In the genomic region with DNA sequence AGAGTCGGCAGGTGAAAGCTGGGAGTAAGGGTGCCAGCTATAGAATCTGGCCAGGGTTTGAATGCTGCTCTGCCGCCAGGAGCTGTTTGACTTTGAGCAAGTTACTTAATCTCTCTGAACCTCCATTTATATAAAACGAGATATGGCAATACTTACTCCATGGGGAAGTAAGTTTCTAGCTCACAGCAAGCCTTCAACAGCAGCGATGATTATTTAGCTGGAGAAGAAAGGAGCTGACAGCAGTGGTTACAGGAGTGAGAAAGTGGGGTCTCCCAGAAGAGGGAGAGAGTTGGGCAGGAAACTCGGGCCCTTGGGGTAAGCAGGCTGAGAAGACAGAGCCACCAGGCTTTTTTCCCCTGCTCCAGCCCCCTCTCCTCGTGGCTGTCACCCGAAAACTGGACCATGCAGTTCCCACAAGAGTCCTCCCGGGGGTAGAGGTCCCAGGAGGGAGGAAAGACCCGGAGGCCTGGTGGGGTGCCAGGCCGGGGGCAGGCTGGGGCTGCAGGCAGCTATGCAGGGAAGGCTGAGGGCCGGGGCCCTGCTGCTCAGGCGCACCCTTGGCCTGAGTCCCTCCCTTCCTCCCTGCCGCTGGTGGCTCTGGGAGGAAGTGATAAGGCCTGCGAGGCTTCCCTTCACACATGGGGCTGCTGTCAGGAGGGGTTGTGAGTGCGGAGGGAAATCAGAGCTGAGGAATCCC, we compare ENCODE assay signal across 11 cellular contexts. TPM values are rescaled to one million over a fixed set of nuclear protein-coding genes. Genes with fewer than 3 reads are reported as not detected.
DNase-seq lines count a peak whose midpoint lies in the region; TF ChIP-seq lines count a peak whose summit lies in the region.
"Had no signal": no experiment of that assay in that cellular context is flagged by ENCODE, and none has a peak within 500 bp of the region (broad histone marks: within the 10 kb centered on the region; RNA-seq: fewer than 3 reads in every experiment).

No MANE protein-coding gene starts in this region.

- H3K4me3 ChIP-seq in liver (ENCODE audit: low read depth in 1 of 3, low read length in 3 of 3) (peak overlapping the region in 2 of 3 donors; percentile 11), tibial artery (peak overlapping the region; percentile 16 to 29), uterus (no peak overlapping the region)

- H3K4me1 Mint-ChIP-seq in activated T-cell treated with anti-CD3 and anti-CD28 coated beads, Interleukin-2, amount 50 U/mL, for 24 hours (ENCODE audit: low read depth): peaks cover 30% of the 10 kb centered on the region
- peaks cover 8% of the 10 kb centered on the region for H3K4me1 Mint-ChIP-seq in activated T-helper 2 cell treated with anti-CD3 and anti-CD28 coated beads, Interferon-gamma antibody, Interleukin-2, Interleukin-4, amounts not matched to agents 10 μg/mL and 5 μg/mL and 100 μg/mL, durations not matched to agents 14 hours and 24 hours and 36 hours (ENCODE audit: low read depth)

- H3K9me3 Mint-ChIP-seq in activated T-cell treated with anti-CD3 and anti-CD28 coated beads, Interleukin-2, amount 50 U/mL, for 24 hours: peaks cover 19% of the 10 kb centered on the region
- peaks cover 3% of the 10 kb centered on the region for H3K9me3 Mint-ChIP-seq in activated T-helper 2 cell treated with anti-CD3 and anti-CD28 coated beads, Interferon-gamma antibody, Interleukin-2, Interleukin-4, amounts not matched to agents 10 μg/mL and 5 μg/mL and 100 μg/mL, durations not matched to agents 14 hours and 24 hours and 36 hours

- H3K27me3 Mint-ChIP-seq in activated T-cell treated with anti-CD3 and anti-CD28 coated beads, Interleukin-2, amount 50 U/mL, for 24 hours: no peaks in the 10 kb centered on the region
- H3K27me3 Mint-ChIP-seq in activated T-helper 2 cell treated with anti-CD3 and anti-CD28 coated beads, Interferon-gamma antibody, Interleukin-2, Interleukin-4, amounts not matched to agents 10 μg/mL and 5 μg/mL and 100 μg/mL, durations not matched to agents 14 hours and 24 hours and 36 hours (ENCODE audit: low read depth): peaks cover 11% of the 10 kb centered on the region

- no peak for TF ChIP-seq RAD21 in liver (IDR thresholded peaks at IDR 0.05)

- intact Hi-C loops in activated T-helper 2 cell treated with anti-CD3 and anti-CD28 coated beads, Interferon-gamma antibody, Interleukin-2, Interleukin-4, amounts not matched to agents 10 μg/mL and 5 μg/mL and 100 μg/mL, durations not matched to agents 14 hours and 24 hours and 36 hours (cut with micrococcal nuclease): no loop called here
- intact Hi-C loops in tibial artery (cut with DNase I; ENCODE audit: low total_unique reads) (no loop called here), posterior cingulate gyrus (cut with DNase I) (no loop called here), uterus (cut with DNase I; ENCODE audit: low total_unique reads) (no loop called here)

- H3K27ac ChIP-seq in liver (ENCODE audit: low read depth in 1 of 2, low read length in 2 of 2): peak overlapping the region in 1 of 2 donors; percentile 19
- H3K27ac ChIP-seq in tibial artery: no peak overlapping the region
- peak overlapping the region in 1 of 2 donors; percentile 61 for H3K27ac ChIP-seq in uterus
- H3K27ac ChIP-seq: pancreas had no signal

- no peaks in the 10 kb centered on the region for H3K36me3 Mint-ChIP-seq in activated T-cell treated with anti-CD3 and anti-CD28 coated beads, Interleukin-2, amount 50 U/mL, for 24 hours (ENCODE audit: low read depth)
- no peaks in the 10 kb centered on the region for H3K36me3 Mint-ChIP-seq in activated T-helper 2 cell treated with anti-CD3 and anti-CD28 coated beads, Interferon-gamma antibody, Interleukin-2, Interleukin-4, amounts not matched to agents 10 μg/mL and 5 μg/mL and 100 μg/mL, durations not matched to agents 14 hours and 24 hours and 36 hours (ENCODE audit: low read depth)

- 53% methylated on average over 15 of the region's 15 CpGs for WGBS in liver

- DNase-seq in activated T-cell treated with anti-CD3 and anti-CD28 coated beads, Interleukin-2, amount 50 U/mL, for 24 hours: peak; percentile 69
- DNase-seq in activated T-cell treated with anti-CD3 and anti-CD28 coated beads, Interleukin-2, amount 50 U/mL, for 48 hours: no peak
- no peak for DNase-seq in activated T-helper 2 cell treated with anti-CD3 and anti-CD28 coated beads, Interferon-gamma antibody, Interleukin-2, Interleukin-4, amounts not matched to agents 10 μg/mL and 5 μg/mL and 100 μg/mL, durations not matched to agents 14 hours and 24 hours and 36 hours (ENCODE audit: low spot score)
- DNase-seq in tibial artery: no peak
- no peak for DNase-seq in posterior cingulate gyrus
- DNase-seq in midbrain (lab: John Stamatoyannopoulos, UW): no peak
- no peak for DNase-seq in uterus
- DNase-seq: activated B cell treated with CpG ODN at 0.5 μM for 24 hours; stimulated activated naive CD4-positive, alpha-beta T cell treated with Interleukin-2 at 50 U/mL for 16 hours had no signal

- H3K27me3 ChIP-seq in liver (ENCODE audit: control insufficient read depth in 4 of 4, insufficient read depth in 4 of 4, low read length in 3 of 4): no peaks in the 10 kb centered on the region
- H3K27me3 ChIP-seq in tibial artery: peaks cover 0 to 57% of the 10 kb centered on the region in 2 donors
- no peaks in the 10 kb centered on the region for H3K27me3 ChIP-seq in uterus
- H3K27me3 ChIP-seq: pancreas had no signal

- H3K4me3 Mint-ChIP-seq in activated T-cell treated with anti-CD3 and anti-CD28 coated beads, Interleukin-2, amount 50 U/mL, for 24 hours: peak overlapping the region; percentile 25
- H3K4me3 Mint-ChIP-seq in activated T-helper 2 cell treated with anti-CD3 and anti-CD28 coated beads, Interferon-gamma antibody, Interleukin-2, Interleukin-4, amounts not matched to agents 10 μg/mL and 5 μg/mL and 100 μg/mL, durations not matched to agents 14 hours and 24 hours and 36 hours (ENCODE audit: low read depth): peak overlapping the region; percentile 5
- H3K4me3 Mint-ChIP-seq: activated B cell treated with CpG ODN at 0.5 μM for 24 hours had no signal

- H3K36me3 ChIP-seq in liver (ENCODE audit: control insufficient read depth in 4 of 4, insufficient read depth in 3 of 4, low read depth in 1 of 4, low read length in 3 of 4) (no peaks in the 10 kb centered on the region), tibial artery (no peaks in the 10 kb centered on the region), uterus (no peaks in the 10 kb centered on the region)
- H3K36me3 ChIP-seq: pancreas had no signal

- H3K9me3 ChIP-seq in liver (ENCODE audit: control insufficient read depth in 4 of 4, low read length in 3 of 4): peaks cover 0 to 4% (median under 1%) of the 10 kb centered on the region in 4 donors
- peaks cover 0 to 18% (median 14%) of the 10 kb centered on the region in 3 donors for H3K9me3 ChIP-seq in tibial artery
- no peaks in the 10 kb centered on the region for H3K9me3 ChIP-seq in uterus
- H3K9me3 ChIP-seq: pancreas had no signal

- peak overlapping the region in 1 of 2 donors; percentile 12 for H3K9ac ChIP-seq in liver (ENCODE audit: low read depth in 1 of 2, low read length in 2 of 2)

- TF ChIP-seq CTCF in liver (IDR thresholded peaks at IDR 0.05; ENCODE audit: low read depth, low read length, missing input control) (no peak), tibial artery (IDR thresholded peaks at IDR 0.05) (no peak), uterus (IDR thresholded peaks at IDR 0.05) (no peak)

- no peak for TF ChIP-seq POLR2A in uterus (IDR thresholded peaks at IDR 0.05)

- H3K4me1 ChIP-seq in liver (ENCODE audit: control insufficient read depth in 4 of 4, insufficient read depth in 4 of 4, low read length in 3 of 4) (peaks cover 0 to 3% (median 1%) of the 10 kb centered on the region in 4 donors), tibial artery (no peaks in the 10 kb centered on the region), uterus (no peaks in the 10 kb centered on the region)
- H3K4me1 ChIP-seq: pancreas had no signal

- H3K27ac Mint-ChIP-seq in activated T-cell treated with anti-CD3 and anti-CD28 coated beads, Interleukin-2, amount 50 U/mL, for 24 hours: peak overlapping the region; percentile 59
- no peak overlapping the region for H3K27ac Mint-ChIP-seq in activated T-helper 2 cell treated with anti-CD3 and anti-CD28 coated beads, Interferon-gamma antibody, Interleukin-2, Interleukin-4, amounts not matched to agents 10 μg/mL and 5 μg/mL and 100 μg/mL, durations not matched to agents 14 hours and 24 hours and 36 hours
- H3K27ac Mint-ChIP-seq: activated B cell treated with CpG ODN at 0.5 μM for 24 hours had no signal

TF ChIP-seq in liver, 16 proteins besides CTCF, POLR2A, EP300 and RAD21:
- TF ChIP-seq NR2F2 (IDR thresholded peaks at IDR 0.05) (peak; percentile 34), TAF1 (conservative IDR thresholded peaks at IDR 0.05) (no peak)

RNA-seq across cellular contexts. Expression of gene NOS3, which starts 3.5 kb away (rescaled TPM):
- 9.8 TPM in 2 replicates for total RNA-seq in activated T-helper 2 cell treated with anti-CD3 and anti-CD28 coated beads, Interferon-gamma antibody, Interleukin-2, Interleukin-4, amounts not matched to agents 10 μg/mL and 5 μg/mL and 100 μg/mL, durations not matched to agents 14 hours and 24 hours and 36 hours
- 1 to 10 TPM; 5.4 to 6.1 TPM for total RNA-seq in liver
- 1 to 10 TPM; 1.6 to 4.9 TPM for polyA plus RNA-seq in liver
- total RNA-seq in uterus: 10 to 100 TPM in 2 of 4 donors, 1 to 10 TPM in 2; 6.6 to 50.1 (median 15.8) TPM

RNA-seq across cellular contexts. Expression of gene KCNH2, which starts 16.2 kb away (rescaled TPM):
- 0.30 and 0.41 TPM in 2 replicates for total RNA-seq in activated T-helper 2 cell treated with anti-CD3 and anti-CD28 coated beads, Interferon-gamma antibody, Interleukin-2, Interleukin-4, amounts not matched to agents 10 μg/mL and 5 μg/mL and 100 μg/mL, durations not matched to agents 14 hours and 24 hours and 36 hours
- total RNA-seq in liver (10 to 100 TPM in 1 of 2 donors, under 1 TPM in 1; 0.33 to 74.6 TPM), uterus (10 to 100 TPM in 3 of 4 donors, 1 to 10 TPM in 1; 9.1 to 51.0 (median 22.8) TPM)
- under 1 TPM in 1 of 2 donors, not detected in 1; 0.18 TPM for polyA plus RNA-seq in liver

RNA-seq across cellular contexts. Expression of gene ATG9B, which starts 30.0 kb away (rescaled TPM):
- total RNA-seq in activated T-helper 2 cell treated with anti-CD3 and anti-CD28 coated beads, Interferon-gamma antibody, Interleukin-2, Interleukin-4, amounts not matched to agents 10 μg/mL and 5 μg/mL and 100 μg/mL, durations not matched to agents 14 hours and 24 hours and 36 hours: 5.0 and 6.4 TPM in 2 replicates
- total RNA-seq in liver (not detected), uterus (1 to 10 TPM in 1 of 4 donors, under 1 TPM in 2, not detected in 1; 0.55 to 1.5 (median 0.76) TPM)
- polyA plus RNA-seq in liver: under 1 TPM in 1 of 2 donors, not detected in 1; 0.61 TPM

RNA-seq across cellular contexts. Expression of gene ABCB8, which starts 34.0 kb away (rescaled TPM):
- 59.5 and 59.6 TPM in 2 replicates for total RNA-seq in activated T-helper 2 cell treated with anti-CD3 and anti-CD28 coated beads, Interferon-gamma antibody, Interleukin-2, Interleukin-4, amounts not matched to agents 10 μg/mL and 5 μg/mL and 100 μg/mL, durations not matched to agents 14 hours and 24 hours and 36 hours
- total RNA-seq in liver (10 to 100 TPM; 12.4 to 28.3 TPM), uterus (10 to 100 TPM; 18.7 to 54.3 (median 26.0) TPM)
- polyA plus RNA-seq in liver: 10 to 100 TPM; 16.7 to 30.2 TPM

RNA-seq across cellular contexts. Expression of gene ASIC3, which starts 54.0 kb away (rescaled TPM):
- 3.3 and 4.0 TPM in 2 replicates for total RNA-seq in activated T-helper 2 cell treated with anti-CD3 and anti-CD28 coated beads, Interferon-gamma antibody, Interleukin-2, Interleukin-4, amounts not matched to agents 10 μg/mL and 5 μg/mL and 100 μg/mL, durations not matched to agents 14 hours and 24 hours and 36 hours
- total RNA-seq in liver (1 to 10 TPM in 1 of 2 donors, under 1 TPM in 1; 0.05 to 1.0 TPM), uterus (10 to 100 TPM in 1 of 4 donors, 1 to 10 TPM in 2, not detected in 1; 1.0 to 16.8 (median 1.3) TPM)
- polyA plus RNA-seq in liver: under 1 TPM; 0.22 to 0.55 TPM

Comparison
In these comparisons a context has a peak if more than half of its experiments do, and no peak if none do; other contexts are left out.
1. H3K4me3 ChIP-seq: peak in liver (2 of 3) and tibial artery (2 of 2); none in uterus (0 of 2).